27 cellular contexts compared by ENCODE assay signal in genomic region chr14:99214701-99215100, GRCh38. TPM values are rescaled to one million over a fixed set of nuclear protein-coding genes. Genes with fewer than 3 reads are reported as not detected.
DNase-seq lines count a peak whose midpoint lies in the region; ATAC-seq, FAIRE-seq and TF ChIP-seq lines count a peak whose summit lies in the region.
"Had no signal": no experiment of that assay in that cellular context is flagged by ENCODE, and none has a peak within 500 bp of the region (broad histone marks: within the 10 kb centered on the region; RNA-seq: fewer than 3 reads in every experiment).

No MANE protein-coding gene starts in this region.

- no peak overlapping the region for H3K27ac ChIP-seq in coronary artery
- H3K27ac ChIP-seq: 22Rv1, body of pancreas, GM23248, prostate gland, upper lobe of left lung had no signal

- no peak overlapping the region for H3K4me3 Mint-ChIP-seq in T-helper 1 cell treated with Interleukin-12 subunit alpha and Interleukin-12 subunit beta and Interleukin-4 antibody, amounts not matched to agents 30 μg/mL and 1 μg/mL, for 36 hours
- peak overlapping the region; percentile 1 for H3K4me3 Mint-ChIP-seq in stimulated activated naive CD8-positive, alpha-beta T cell treated with anti-CD3 and anti-CD28 coated beads, Interleukin-15, Interleukin-2, amounts not matched to agents 100 ng/mL and 50 ng/mL, for 24 hours
- H3K4me3 Mint-ChIP-seq: WTC11 had no signal

- no peak for ATAC-seq in stimulated activated naive CD8-positive, alpha-beta T cell treated with anti-CD3 and anti-CD28 coated beads, Interleukin-15, Interleukin-2, amounts not matched to agents 100 U/mL and 50 U/mL, for 24 hours
- ATAC-seq: body of pancreas, foreskin keratinocyte, K562, left colon, WTC11 had no signal

- FAIRE-seq in frontal cortex (lab: Jason Lieb, UNC): no peak
- FAIRE-seq: K562 had no signal

- DNase-seq in T-helper 1 cell (no peak), coronary artery (ENCODE audit: low spot score) (no peak), NCI-H146 (lab: John Stamatoyannopoulos, UW) (no peak), amygdala (lab: John Stamatoyannopoulos, UW) (no peak), frontal cortex (ENCODE audit: low spot score in 2 of 2) (no peak)
- DNase-seq in stimulated activated naive CD8-positive, alpha-beta T cell treated with anti-CD3 and anti-CD28 coated beads, Interleukin-15, Interleukin-2, amounts not matched to agents 100 U/mL and 50 U/mL, for 24 hours: no peak
- DNase-seq: body of pancreas; effector CD8-positive, alpha-beta T cell; foreskin keratinocyte; left colon; mesenchymal stem cell; NCI-H1417; NCI-H2081 treated with DMSO at 0.1 percent for 48 hours; stimulated activated CD4-positive, alpha-beta T cell treated with anti-CD3 and anti-CD28 coated beads, Interleukin-15, amount 100 ng/mL, for 24 hours; T1000; upper lobe of left lung had no signal

- H3K4me3 ChIP-seq in coronary artery: peak overlapping the region; percentile 62
- H3K4me3 ChIP-seq: body of pancreas, K562, MG63 had no signal

- peaks cover 76% of the 10 kb centered on the region for H3K4me1 Mint-ChIP-seq in T-helper 1 cell treated with Interleukin-12 subunit alpha and Interleukin-12 subunit beta and Interleukin-4 antibody, amounts not matched to agents 30 μg/mL and 1 μg/mL, for 36 hours (ENCODE audit: low read depth)
- peaks cover 97% of the 10 kb centered on the region for H3K4me1 Mint-ChIP-seq in stimulated activated naive CD8-positive, alpha-beta T cell treated with anti-CD3 and anti-CD28 coated beads, Interleukin-15, Interleukin-2, amounts not matched to agents 100 ng/mL and 50 ng/mL, for 24 hours (ENCODE audit: low read depth)

- peaks cover 30% of the 10 kb centered on the region for H3K36me3 Mint-ChIP-seq in T-helper 1 cell treated with Interleukin-12 subunit alpha and Interleukin-12 subunit beta and Interleukin-4 antibody, amounts not matched to agents 30 μg/mL and 1 μg/mL, for 36 hours (ENCODE audit: low read depth)
- H3K36me3 Mint-ChIP-seq in stimulated activated naive CD8-positive, alpha-beta T cell treated with anti-CD3 and anti-CD28 coated beads, Interleukin-15, Interleukin-2, amounts not matched to agents 100 ng/mL and 50 ng/mL, for 24 hours (ENCODE audit: low read depth): peaks cover 10% of the 10 kb centered on the region
- H3K36me3 Mint-ChIP-seq: WTC11 had no signal

- peak overlapping the region; percentile 16 for H3K27ac Mint-ChIP-seq in T-helper 1 cell treated with Interleukin-12 subunit alpha and Interleukin-12 subunit beta and Interleukin-4 antibody, amounts not matched to agents 30 μg/mL and 1 μg/mL, for 36 hours
- peak overlapping the region; percentile 78 for H3K27ac Mint-ChIP-seq in stimulated activated naive CD8-positive, alpha-beta T cell treated with anti-CD3 and anti-CD28 coated beads, Interleukin-15, Interleukin-2, amounts not matched to agents 100 ng/mL and 50 ng/mL, for 24 hours
- H3K27ac Mint-ChIP-seq: WTC11 had no signal

- no peaks in the 10 kb centered on the region for H3K9me3 Mint-ChIP-seq in T-helper 1 cell treated with Interleukin-12 subunit alpha and Interleukin-12 subunit beta and Interleukin-4 antibody, amounts not matched to agents 30 μg/mL and 1 μg/mL, for 36 hours
- no peaks in the 10 kb centered on the region for H3K9me3 Mint-ChIP-seq in stimulated activated naive CD8-positive, alpha-beta T cell treated with anti-CD3 and anti-CD28 coated beads, Interleukin-15, Interleukin-2, amounts not matched to agents 100 ng/mL and 50 ng/mL, for 24 hours
- H3K9me3 Mint-ChIP-seq: HFFc6, WTC11 had no signal

- TF ChIP-seq CTCF in coronary artery (IDR thresholded peaks at IDR 0.05): no peak

- H3K27me3 Mint-ChIP-seq in T-helper 1 cell treated with Interleukin-12 subunit alpha and Interleukin-12 subunit beta and Interleukin-4 antibody, amounts not matched to agents 30 μg/mL and 1 μg/mL, for 36 hours (ENCODE audit: low read depth): no peaks in the 10 kb centered on the region
- H3K27me3 Mint-ChIP-seq in stimulated activated naive CD8-positive, alpha-beta T cell treated with anti-CD3 and anti-CD28 coated beads, Interleukin-15, Interleukin-2, amounts not matched to agents 100 ng/mL and 50 ng/mL, for 24 hours: no peaks in the 10 kb centered on the region

RNA-seq across cellular contexts. Expression of gene BCL11B, which starts 57.3 kb away (rescaled TPM):
- total RNA-seq in frontal cortex: 58.3 TPM
- total RNA-seq: G401, GM23248, OCI-LY7 had no signal
